7 cellular contexts compared by ENCODE assay signal in the genomic region with DNA sequence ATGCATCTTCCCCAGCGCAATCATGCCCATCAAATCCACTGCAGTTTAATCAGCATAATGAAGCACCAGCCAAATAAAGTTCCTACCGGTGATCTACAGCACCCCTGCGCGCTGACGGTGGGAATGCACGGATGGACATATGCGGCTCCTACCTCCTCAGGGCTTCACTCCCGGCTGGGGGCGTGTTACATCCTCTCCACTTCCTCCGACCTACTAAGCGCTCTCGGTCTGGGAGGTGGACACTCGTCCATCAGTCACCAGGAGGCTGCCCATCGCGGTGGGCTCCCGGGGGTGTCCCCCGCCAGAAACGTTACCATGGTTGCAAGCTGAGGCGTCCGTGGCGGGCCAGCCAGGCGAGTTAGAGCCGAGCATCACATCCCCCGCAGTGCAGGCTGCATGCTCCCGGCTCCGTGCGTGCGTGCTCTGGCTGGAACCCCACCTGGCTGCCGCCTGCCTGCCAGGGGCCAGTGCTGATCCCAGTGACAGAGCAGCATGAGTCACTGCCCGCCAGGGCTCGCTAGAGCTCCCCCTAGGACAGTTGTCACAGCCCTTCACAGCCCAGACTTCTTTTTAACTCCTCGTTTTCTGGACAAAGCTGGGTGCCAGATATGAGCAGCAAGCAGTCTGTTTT.
DNase-seq lines count a peak whose midpoint lies in the region; ATAC-seq, FAIRE-seq and TF ChIP-seq lines count a peak whose summit lies in the region.

No MANE protein-coding gene starts in this region.

- H3K36me3 ChIP-seq in OCI-LY1 (ENCODE audit: insufficient read depth, low read length) (peaks cover 36% of the 10 kb centered on the region), endothelial cell of umbilical vein (ENCODE audit: control insufficient read depth in 2 of 2, extremely low read depth in 1 of 2, insufficient read depth in 2 of 2, low read length in 2 of 2) (no peaks in the 10 kb centered on the region), mesodermal cell (ENCODE audit: control insufficient read depth, insufficient read depth, low read length) (peaks cover 27% of the 10 kb centered on the region)

- H3K9ac ChIP-seq in OCI-LY1 (ENCODE audit: low read length): no peak overlapping the region
- no peak overlapping the region for H3K9ac ChIP-seq in endothelial cell of umbilical vein (replicated peaks; ENCODE audit: extremely low read depth, insufficient read depth, low read length)

- dilution Hi-C loops in endothelial cell of umbilical vein (cut with MboI; ENCODE audit: extremely low pct_ligation_motif_present, low sequenced_read_pairs): no loop called here

- no TSS peak for BruUV-seq in endothelial cell of umbilical vein (replicated peaks; lab: Mats Ljungman, UMichigan)

- no peaks in the 10 kb centered on the region for H3K9me2 ChIP-seq in OCI-LY1 (ENCODE audit: low read depth, low read length)

- H3K27me3 ChIP-seq in OCI-LY1 (ENCODE audit: insufficient read depth, low read length) (no peaks in the 10 kb centered on the region), endothelial cell of umbilical vein (ENCODE audit: control insufficient read depth in 2 of 2, insufficient read depth in 2 of 2, low read length in 2 of 2) (no peaks in the 10 kb centered on the region)

- H4K20me1 ChIP-seq in OCI-LY1 (ENCODE audit: insufficient read depth, low read length) (no peaks in the 10 kb centered on the region), endothelial cell of umbilical vein (replicated peaks; ENCODE audit: control insufficient read depth, extremely low read depth, insufficient read depth, low read length) (no peaks in the 10 kb centered on the region)

- no peak overlapping the region for H3K4me2 ChIP-seq in OCI-LY1 (ENCODE audit: low read length)
- H3K4me2 ChIP-seq in endothelial cell of umbilical vein (ENCODE audit: insufficient read depth, low read length): peak overlapping the region; percentile 17

- H3K79me2 ChIP-seq in OCI-LY1 (ENCODE audit: insufficient read depth, low read length) (no peaks in the 10 kb centered on the region), endothelial cell of umbilical vein (ENCODE audit: control insufficient read depth, insufficient read depth, low read length) (no peaks in the 10 kb centered on the region)

- H3F3A ChIP-seq in OCI-LY1 (ENCODE audit: insufficient read depth, low read length): no peaks in the 10 kb centered on the region

- H3K9me3 ChIP-seq in OCI-LY1 (ENCODE audit: low read length): peaks cover 8% of the 10 kb centered on the region
- no peaks in the 10 kb centered on the region for H3K9me3 ChIP-seq in endothelial cell of umbilical vein (replicated peaks; ENCODE audit: control insufficient read depth, insufficient read depth, low read length)
- H3K9me3 ChIP-seq in mesodermal cell (ENCODE audit: control insufficient read depth, low read length): no peaks in the 10 kb centered on the region

- CTCF ChIA-PET in endothelial cell of umbilical vein (lab: Charles Lee): interaction anchor here (0.6 to 2.2 kb wide), 9 partner anchors 11 to 125 kb away, joined by 3 to 10 read pairs (median 3); no protein-coding TSS in a partner anchor

- intact Hi-C loops in endothelial cell of umbilical vein (cut with micrococcal nuclease): loop anchor here (1.0 kb wide), 1 partner anchor 98 kb away; no protein-coding TSS in a partner anchor

- 10 to 18% methylated on average over 25 to 31 of the region's 32 CpGs for WGBS in mesodermal cell (ENCODE audit: insufficient coverage in 2 of 2), 2 experiments

- no peak for FAIRE-seq in H54 (lab: Jason Lieb, UNC)
- FAIRE-seq in endothelial cell of umbilical vein (lab: Jason Lieb, UNC): peak; percentile 37

- no peaks in the 10 kb centered on the region for H3K9me1 ChIP-seq in endothelial cell of umbilical vein (replicated peaks; ENCODE audit: control insufficient read depth, extremely low read depth, insufficient read depth, low read length)

- POLR2A ChIA-PET in endothelial cell of umbilical vein (lab: Charles Lee): no interaction called here

- ATAC-seq in HG02623 (IDR thresholded peaks at IDR 0.05; ENCODE audit: unreplicated experiment): no peak
- no peak for ATAC-seq in GM18498 (IDR thresholded peaks at IDR 0.05; ENCODE audit: unreplicated experiment)

- H3K4me3 ChIP-seq in OCI-LY1 (ENCODE audit: low read depth, low read length, poor library complexity, severe bottlenecking) (no peak overlapping the region), endothelial cell of umbilical vein (replicated peaks in 1 of 3; ENCODE audit: insufficient read depth in 1 of 3, low read depth in 1 of 3, low read length in 3 of 3) (no peak overlapping the region), mesodermal cell (ENCODE audit: extremely low read depth, insufficient read depth, low read length, poor library complexity, severe bottlenecking) (no peak overlapping the region)

- TF ChIP-seq CTCF in OCI-LY1 (IDR thresholded peaks at IDR 0.05; ENCODE audit: low read length): peak; percentile 44; the same call in 1 of the 2 replicates
- peak; percentile 47 to 65 for TF ChIP-seq CTCF in endothelial cell of umbilical vein (IDR thresholded peaks at IDR 0.05; ENCODE audit: extremely low read depth in 1 of 2, insufficient read depth in 1 of 2, low read depth in 1 of 2, low read length in 2 of 2)

- H2AFZ ChIP-seq in OCI-LY1 (ENCODE audit: low read length) (no peak overlapping the region), endothelial cell of umbilical vein (ENCODE audit: low read depth, low read length) (peak overlapping the region; percentile 61)

- no peak overlapping the region for H3K27ac ChIP-seq in OCI-LY1 (ENCODE audit: low read depth, low read length, poor library complexity, severe bottlenecking)
- no peak overlapping the region for H3K27ac ChIP-seq in endothelial cell of umbilical vein (ENCODE audit: insufficient read depth, low read depth, low read length)
- peak overlapping the region; percentile 39 for H3K27ac ChIP-seq in mesodermal cell (ENCODE audit: low read depth, low read length, severe bottlenecking)

- H3K4me1 ChIP-seq in OCI-LY1 (ENCODE audit: insufficient read depth, low read length, severe bottlenecking): no peaks in the 10 kb centered on the region
- no peaks in the 10 kb centered on the region for H3K4me1 ChIP-seq in endothelial cell of umbilical vein (ENCODE audit: control insufficient read depth, extremely low read depth, insufficient read depth, low read length)
- no peaks in the 10 kb centered on the region for H3K4me1 ChIP-seq in mesodermal cell (ENCODE audit: control insufficient read depth, insufficient read depth, low read length, poor library complexity, severe bottlenecking)

- DNase-seq in H54 (ENCODE audit: insufficient read length, low spot score) (peak; percentile 61), endothelial cell of umbilical vein (ENCODE audit: low read depth, low spot score) (peak; percentile 71), activated T-cell treated with anti-CD3 and anti-CD28 coated beads for 4 hours (no peak)

- no peak for TF ChIP-seq POLR2A in H54 (IDR thresholded peaks at IDR 0.05; ENCODE audit: low read depth, low read length)
- TF ChIP-seq POLR2A in endothelial cell of umbilical vein (IDR thresholded peaks at IDR 0.05; ENCODE audit: low read depth, low read length): no peak

TF ChIP-seq in endothelial cell of umbilical vein, 7 proteins besides CTCF, POLR2A, EP300 and RAD21:
- TF ChIP-seq, protein P1, sequence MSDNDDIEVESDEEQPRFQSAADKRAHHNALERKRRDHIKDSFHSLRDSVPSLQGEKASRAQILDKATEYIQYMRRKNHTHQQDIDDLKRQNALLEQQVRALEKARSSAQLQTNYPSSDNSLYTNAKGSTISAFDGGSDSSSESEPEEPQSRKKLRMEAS (IDR thresholded peaks at IDR 0.05; ENCODE audit: insufficient read depth, insufficient read length): no peak
- TF ChIP-seq JUN (IDR thresholded peaks at IDR 0.05; ENCODE audit: borderline replicate concordance, insufficient read depth, insufficient read length, low read depth) (peak; percentile 16), EZH2 (IDR thresholded peaks at IDR 0.05; ENCODE audit: borderline replicate concordance, low read depth, low read length, severe bottlenecking) (no peak), POLR2AphosphoS5 (IDR thresholded peaks at IDR 0.05; ENCODE audit: insufficient read depth, low read depth, low read length) (no peak), GATA2 (IDR thresholded peaks at IDR 0.05; ENCODE audit: insufficient read depth, insufficient read length, low read depth, low read length) (no peak), FOS (IDR thresholded peaks at IDR 0.05; ENCODE audit: borderline replicate concordance, insufficient read depth, low read length) (peak; percentile 44)
